In the genomic region with DNA sequence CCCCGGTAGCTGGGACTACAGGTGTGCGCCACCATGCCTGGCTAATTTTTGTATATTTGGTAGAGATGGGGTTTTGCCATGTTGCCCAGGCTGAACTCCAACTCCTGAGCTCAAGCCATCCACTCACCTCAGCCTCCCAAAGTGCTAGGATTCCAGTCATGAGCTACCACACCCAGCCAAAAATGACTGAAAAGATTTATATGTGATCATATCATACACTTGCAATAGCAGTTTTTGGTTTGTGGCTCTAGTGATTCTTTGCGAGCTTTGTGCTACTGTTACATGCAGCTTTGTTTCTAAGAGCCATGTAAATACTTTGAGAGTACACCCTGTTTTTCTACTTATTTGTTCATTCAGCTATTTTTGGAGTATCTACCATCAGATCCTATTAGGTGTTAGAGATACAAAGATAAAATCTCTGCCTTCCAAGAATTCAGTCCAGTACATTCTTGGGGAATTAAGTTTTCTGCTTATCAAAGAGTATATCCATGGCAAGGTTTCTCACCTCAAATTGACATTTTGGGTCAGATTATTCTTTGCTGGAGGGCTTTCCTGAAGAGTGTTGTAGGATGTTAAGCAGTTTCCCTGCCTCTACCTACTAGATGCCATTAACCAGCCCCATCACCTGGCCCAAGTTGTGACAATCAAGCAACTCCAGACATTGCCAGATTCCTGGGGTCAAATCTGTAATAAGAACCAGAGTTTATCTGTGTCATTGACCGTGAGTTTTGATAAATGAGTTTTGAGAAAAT, we compare ENCODE assay signal across 2 cellular contexts.
TF ChIP-seq lines count a peak whose summit lies in the region.

No MANE protein-coding gene starts in this region.

TF ChIP-seq in liver, 16 proteins besides CTCF, POLR2A, EP300 and RAD21:
- TF ChIP-seq, protein P1, sequence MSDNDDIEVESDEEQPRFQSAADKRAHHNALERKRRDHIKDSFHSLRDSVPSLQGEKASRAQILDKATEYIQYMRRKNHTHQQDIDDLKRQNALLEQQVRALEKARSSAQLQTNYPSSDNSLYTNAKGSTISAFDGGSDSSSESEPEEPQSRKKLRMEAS (IDR thresholded peaks at IDR 0.05) = no peak
- TF ChIP-seq ATF3 (IDR thresholded peaks at IDR 0.05) (no peak), YY1 (IDR thresholded peaks at IDR 0.05) (no peak), NR2F2 (IDR thresholded peaks at IDR 0.05) (no peak), TAF1 (conservative IDR thresholded peaks at IDR 0.05) (no peak), FOXA2 (IDR thresholded peaks at IDR 0.05) (no peak)

TF ChIP-seq in HepG2, 621 proteins besides CTCF, POLR2A, EP300 and RAD21:
- TF ChIP-seq ZNF3 (CRISPR knock-in tag; IDR thresholded peaks at IDR 0.05) (no peak), ZNF292 (CRISPR knock-in tag; IDR thresholded peaks at IDR 0.05; ENCODE audit: borderline replicate concordance, low read depth) (no peak), NFE2L2 (IDR thresholded peaks at IDR 0.05; ENCODE audit: low read length) (no peak), KDM5A (IDR thresholded peaks at IDR 0.05; ENCODE audit: borderline replicate concordance, low read length) (no peak), NBN (conservative IDR thresholded peaks at IDR 0.05) (no peak), DMAP1 (CRISPR knock-in tag; IDR thresholded peaks at IDR 0.05) (no peak), ZNF598 (CRISPR knock-in tag; IDR thresholded peaks at IDR 0.05; ENCODE audit: borderline replicate concordance) (no peak), MXD3 (CRISPR knock-in tag; IDR thresholded peaks at IDR 0.05) (no peak), SRSF1 (optimal IDR thresholded peaks at IDR 0.05; ENCODE audit: low read depth, low read length) (no peak), ZNF775 (CRISPR knock-in tag; IDR thresholded peaks at IDR 0.05; ENCODE audit: borderline replicate concordance) (no peak), ZNF136 (CRISPR knock-in tag; IDR thresholded peaks at IDR 0.05; ENCODE audit: low read depth) (no peak), ZMYM2 (CRISPR knock-in tag; IDR thresholded peaks at IDR 0.05) (no peak), ZNF225 (CRISPR knock-in tag; IDR thresholded peaks at IDR 0.05) (no peak)
- TF ChIP-seq, protein P2, sequence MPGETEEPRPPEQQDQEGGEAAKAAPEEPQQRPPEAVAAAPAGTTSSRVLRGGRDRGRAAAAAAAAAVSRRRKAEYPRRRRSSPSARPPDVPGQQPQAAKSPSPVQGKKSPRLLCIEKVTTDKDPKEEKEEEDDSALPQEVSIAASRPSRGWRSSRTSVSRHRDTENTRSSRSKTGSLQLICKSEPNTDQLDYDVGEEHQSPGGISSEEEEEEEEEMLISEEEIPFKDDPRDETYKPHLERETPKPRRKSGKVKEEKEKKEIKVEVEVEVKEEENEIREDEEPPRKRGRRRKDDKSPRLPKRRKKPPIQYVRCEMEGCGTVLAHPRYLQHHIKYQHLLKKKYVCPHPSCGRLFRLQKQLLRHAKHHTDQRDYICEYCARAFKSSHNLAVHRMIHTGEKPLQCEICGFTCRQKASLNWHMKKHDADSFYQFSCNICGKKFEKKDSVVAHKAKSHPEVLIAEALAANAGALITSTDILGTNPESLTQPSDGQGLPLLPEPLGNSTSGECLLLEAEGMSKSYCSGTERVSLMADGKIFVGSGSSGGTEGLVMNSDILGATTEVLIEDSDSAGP (CRISPR knock-in tag; IDR thresholded peaks at IDR 0.05; ENCODE audit: borderline replicate concordance) = no peak
- TF ChIP-seq, protein P3, sequence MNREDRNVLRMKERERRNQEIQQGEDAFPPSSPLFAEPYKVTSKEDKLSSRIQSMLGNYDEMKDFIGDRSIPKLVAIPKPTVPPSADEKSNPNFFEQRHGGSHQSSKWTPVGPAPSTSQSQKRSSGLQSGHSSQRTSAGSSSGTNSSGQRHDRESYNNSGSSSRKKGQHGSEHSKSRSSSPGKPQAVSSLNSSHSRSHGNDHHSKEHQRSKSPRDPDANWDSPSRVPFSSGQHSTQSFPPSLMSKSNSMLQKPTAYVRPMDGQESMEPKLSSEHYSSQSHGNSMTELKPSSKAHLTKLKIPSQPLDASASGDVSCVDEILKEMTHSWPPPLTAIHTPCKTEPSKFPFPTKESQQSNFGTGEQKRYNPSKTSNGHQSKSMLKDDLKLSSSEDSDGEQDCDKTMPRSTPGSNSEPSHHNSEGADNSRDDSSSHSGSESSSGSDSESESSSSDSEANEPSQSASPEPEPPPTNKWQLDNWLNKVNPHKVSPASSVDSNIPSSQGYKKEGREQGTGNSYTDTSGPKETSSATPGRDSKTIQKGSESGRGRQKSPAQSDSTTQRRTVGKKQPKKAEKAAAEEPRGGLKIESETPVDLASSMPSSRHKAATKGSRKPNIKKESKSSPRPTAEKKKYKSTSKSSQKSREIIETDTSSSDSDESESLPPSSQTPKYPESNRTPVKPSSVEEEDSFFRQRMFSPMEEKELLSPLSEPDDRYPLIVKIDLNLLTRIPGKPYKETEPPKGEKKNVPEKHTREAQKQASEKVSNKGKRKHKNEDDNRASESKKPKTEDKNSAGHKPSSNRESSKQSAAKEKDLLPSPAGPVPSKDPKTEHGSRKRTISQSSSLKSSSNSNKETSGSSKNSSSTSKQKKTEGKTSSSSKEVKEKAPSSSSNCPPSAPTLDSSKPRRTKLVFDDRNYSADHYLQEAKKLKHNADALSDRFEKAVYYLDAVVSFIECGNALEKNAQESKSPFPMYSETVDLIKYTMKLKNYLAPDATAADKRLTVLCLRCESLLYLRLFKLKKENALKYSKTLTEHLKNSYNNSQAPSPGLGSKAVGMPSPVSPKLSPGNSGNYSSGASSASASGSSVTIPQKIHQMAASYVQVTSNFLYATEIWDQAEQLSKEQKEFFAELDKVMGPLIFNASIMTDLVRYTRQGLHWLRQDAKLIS (CRISPR knock-in tag; IDR thresholded peaks at IDR 0.05) = no peak
TF ChIP-seq in HepG2: peak in this region for 0.
